Comparison of ENCODE assay signal across 8 cellular contexts in the genomic region with DNA sequence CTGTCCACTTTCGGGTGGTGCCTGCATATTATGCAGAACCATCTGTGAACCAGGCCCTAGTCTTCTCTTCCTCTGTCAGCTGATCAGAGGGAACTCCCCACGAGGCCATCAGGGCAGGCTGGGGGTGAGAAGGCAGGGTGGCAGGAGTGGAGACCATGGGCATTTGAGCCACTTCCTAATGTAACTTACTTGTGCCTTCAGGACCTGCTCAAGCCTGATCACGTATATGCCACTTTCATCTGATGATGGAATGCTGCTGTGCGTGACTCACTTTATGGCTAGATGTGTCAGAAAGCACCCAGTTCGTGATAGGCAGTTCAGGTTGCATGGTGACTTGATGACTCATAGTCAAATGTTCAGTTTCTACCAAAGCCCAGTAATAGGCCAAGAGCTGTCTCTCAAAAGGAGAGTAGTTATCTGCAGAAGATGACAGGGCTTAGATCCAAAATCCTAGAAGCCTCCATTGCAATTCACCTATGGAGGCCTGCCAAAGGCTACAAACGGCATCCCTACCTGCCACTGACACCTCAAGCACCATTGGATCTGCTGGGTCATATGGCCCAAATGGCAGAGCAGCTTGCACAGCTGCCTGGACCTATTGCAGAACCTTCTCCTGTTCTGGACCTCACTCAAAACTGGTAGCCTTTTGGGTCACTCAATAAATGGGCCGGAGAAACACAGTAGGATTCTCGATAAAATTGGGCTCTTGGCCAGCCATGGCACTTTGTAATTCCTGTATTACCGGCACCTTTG.
A peak's percentile ranks its signal among the peaks of the same experiment; 100 is the strongest.
DNase-seq lines count a peak whose midpoint lies in the region; ATAC-seq and TF ChIP-seq lines count a peak whose summit lies in the region.
"Not testable (repeated sequence)": the region's sequence is repeated elsewhere in the genome, so short reads cannot be mapped to it uniquely, and the experiment has no call there.

No MANE protein-coding gene starts in this region.

- H3K27ac Mint-ChIP-seq in activated CD4-positive, alpha-beta memory T cell treated with anti-CD3 and anti-CD28 coated beads for 36 hours, result peak overlapping the region; percentile 76
- H3K27ac Mint-ChIP-seq in activated naive CD8-positive, alpha-beta T cell treated with anti-CD3 and anti-CD28 coated beads, Interleukin-2, amount 50 U/mL, for 24 hours, result peak overlapping the region; percentile 68
- H3K27ac Mint-ChIP-seq in stimulated activated effector memory CD8-positive, alpha-beta T cell treated with anti-CD3 and anti-CD28 coated beads, Interleukin-12 subunit alpha, Interleukin-12 subunit beta, amount 100 ng/mL, for 72 hours, result peak overlapping the region; percentile 60

- H3K27me3 Mint-ChIP-seq in activated CD4-positive, alpha-beta memory T cell treated with anti-CD3 and anti-CD28 coated beads for 36 hours, result peaks cover 12% of the 10 kb centered on the region
- peaks cover 16% of the 10 kb centered on the region for H3K27me3 Mint-ChIP-seq in activated naive CD8-positive, alpha-beta T cell treated with anti-CD3 and anti-CD28 coated beads, Interleukin-2, amount 50 U/mL, for 24 hours

- H3K4me1 ChIP-seq in Panc1 (ENCODE audit: control insufficient read depth, insufficient read depth, low read length); prostate gland (replicated peaks): not testable (repeated sequence)

- not testable (repeated sequence) for ATAC-seq in Panc1; activated naive CD8-positive, alpha-beta T cell treated with anti-CD3 and anti-CD28 coated beads, Interleukin-2, amount 50 U/mL, for 24 hours; stimulated activated effector memory CD8-positive, alpha-beta T cell treated with anti-CD3 and anti-CD28 coated beads, Interleukin-12 subunit alpha, Interleukin-12 subunit beta, amount 100 ng/mL, for 72 hours

- H3K9me3 ChIP-seq in Panc1 (ENCODE audit: control insufficient read depth, insufficient read depth, low read depth, low read length); prostate gland: not testable (repeated sequence)

- H3K4me3 ChIP-seq in Panc1 (ENCODE audit: low read depth in 2 of 2, low read length in 2 of 2); fibroblast of mammary gland (ENCODE audit: control insufficient read depth, low read depth, low read length); prostate gland: not testable (repeated sequence)

- H3K4me1 Mint-ChIP-seq in activated CD4-positive, alpha-beta memory T cell treated with anti-CD3 and anti-CD28 coated beads for 36 hours (ENCODE audit: low read depth), result peaks cover 60% of the 10 kb centered on the region
- peaks cover 46% of the 10 kb centered on the region for H3K4me1 Mint-ChIP-seq in activated naive CD8-positive, alpha-beta T cell treated with anti-CD3 and anti-CD28 coated beads, Interleukin-2, amount 50 U/mL, for 24 hours
- H3K4me1 Mint-ChIP-seq in stimulated activated effector memory CD8-positive, alpha-beta T cell treated with anti-CD3 and anti-CD28 coated beads, Interleukin-12 subunit alpha, Interleukin-12 subunit beta, amount 100 ng/mL, for 72 hours, result peaks cover 57% of the 10 kb centered on the region

- not testable (repeated sequence) for TF ChIP-seq CTCF in Panc1 (IDR thresholded peaks at IDR 0.05); fibroblast of mammary gland (conservative IDR thresholded peaks at IDR 0.05; ENCODE audit: control insufficient read depth, insufficient read depth, low read depth, low read length); prostate gland (IDR thresholded peaks at IDR 0.05)

- BruUV-seq in Panc1 (replicated peaks; lab: Mats Ljungman, UMichigan), result not testable (repeated sequence)

- 45% methylated on average over 9 of the region's 9 CpGs for WGBS in prostate gland

- intact Hi-C loops in Panc1 (cut with micrococcal nuclease; ENCODE audit: unreplicated experiment); prostate gland (cut with DNase I): not testable (repeated sequence)
- intact Hi-C loops in activated CD4-positive, alpha-beta memory T cell treated with anti-CD3 and anti-CD28 coated beads for 36 hours (cut with micrococcal nuclease), result loop anchor here (1.0 to 10.0 kb wide), 5 partner anchors 17 to 539 kb away; no protein-coding TSS in a partner anchor

- H3K9me3 Mint-ChIP-seq in activated CD4-positive, alpha-beta memory T cell treated with anti-CD3 and anti-CD28 coated beads for 36 hours; activated naive CD8-positive, alpha-beta T cell treated with anti-CD3 and anti-CD28 coated beads, Interleukin-2, amount 50 U/mL, for 24 hours; stimulated activated effector memory CD8-positive, alpha-beta T cell treated with anti-CD3 and anti-CD28 coated beads, Interleukin-12 subunit alpha, Interleukin-12 subunit beta, amount 100 ng/mL, for 72 hours: not testable (repeated sequence)

- in situ Hi-C loops in Caki2 (cut with HindIII; ENCODE audit: low pct_unique_long_range_greater_than_20kb, low sequenced_read_pairs); Panc1 (cut with HindIII; ENCODE audit: low pct_unique_long_range_greater_than_20kb, low sequenced_read_pairs): not testable (repeated sequence)

- POLR2A ChIA-PET in Panc1 (lab: Charles Lee), result not testable (repeated sequence)
- POLR2A ChIA-PET in activated CD4-positive, alpha-beta memory T cell treated with anti-CD3 and anti-CD28 coated beads for 36 hours (lab: Charles Lee), result interaction anchor here (0.8 to 1.7 kb wide), 2 partner anchors 16 to 463 kb away, joined by 3 to 6 read pairs; no protein-coding TSS in a partner anchor

- not testable (repeated sequence) for H3K4me3 Mint-ChIP-seq in activated CD4-positive, alpha-beta memory T cell treated with anti-CD3 and anti-CD28 coated beads for 36 hours; activated naive CD8-positive, alpha-beta T cell treated with anti-CD3 and anti-CD28 coated beads, Interleukin-2, amount 50 U/mL, for 24 hours
- H3K4me3 Mint-ChIP-seq in stimulated activated effector memory CD8-positive, alpha-beta T cell treated with anti-CD3 and anti-CD28 coated beads, Interleukin-12 subunit alpha, Interleukin-12 subunit beta, amount 100 ng/mL, for 72 hours, result peak overlapping the region; percentile 52

- H3K36me3 ChIP-seq in Panc1 (ENCODE audit: control insufficient read depth, insufficient read depth, low read length); prostate gland: not testable (repeated sequence)

- not testable (repeated sequence) for TF ChIP-seq POLR2A in prostate gland (IDR thresholded peaks at IDR 0.05)

- H3K27ac ChIP-seq in Panc1 (ENCODE audit: low read length); prostate gland: not testable (repeated sequence)

- H3K36me3 Mint-ChIP-seq in activated CD4-positive, alpha-beta memory T cell treated with anti-CD3 and anti-CD28 coated beads for 36 hours; activated naive CD8-positive, alpha-beta T cell treated with anti-CD3 and anti-CD28 coated beads, Interleukin-2, amount 50 U/mL, for 24 hours (ENCODE audit: low read depth); stimulated activated effector memory CD8-positive, alpha-beta T cell treated with anti-CD3 and anti-CD28 coated beads, Interleukin-12 subunit alpha, Interleukin-12 subunit beta, amount 100 ng/mL, for 72 hours: not testable (repeated sequence)

- DNase-seq in Caki2 (ENCODE audit: low read depth), result peak; percentile 84
- peak; percentile 59 for DNase-seq in HT-29 (ENCODE audit: low spot score)
- DNase-seq in Panc1 (ENCODE audit: low read depth, low spot score), result peak; percentile 41
- DNase-seq in activated CD4-positive, alpha-beta memory T cell treated with anti-CD3 and anti-CD28 coated beads for 36 hours, result peak; percentile 83
- DNase-seq in activated naive CD8-positive, alpha-beta T cell treated with anti-CD3 and anti-CD28 coated beads, Interleukin-2, amount 50 U/mL, for 24 hours, result peak; percentile 37
- DNase-seq in fibroblast of mammary gland (ENCODE audit: low read depth), result peak; percentile 97
- peak; percentile 71 for DNase-seq in prostate gland (ENCODE audit: low spot score)
- peak; percentile 24 to 77 for DNase-seq in stimulated activated effector memory CD8-positive, alpha-beta T cell treated with anti-CD3 and anti-CD28 coated beads, Interleukin-12 subunit alpha, Interleukin-12 subunit beta, amount 100 ng/mL, for 72 hours (ENCODE audit: low spot score in 2 of 2)

- not testable (repeated sequence) for H3K27me3 ChIP-seq in Panc1 (ENCODE audit: control insufficient read depth, insufficient read depth, low read length); prostate gland (replicated peaks; ENCODE audit: insufficient read depth)

- CTCF ChIA-PET in Panc1 (lab: Charles Lee); activated CD4-positive, alpha-beta memory T cell treated with anti-CD3 and anti-CD28 coated beads for 36 hours (lab: Charles Lee): not testable (repeated sequence)

Comparison
In these comparisons a context has a peak if more than half of its experiments do, and no peak if none do; other contexts are left out.
1. DNase-seq: peak in every context shown above with its lines; median percentile 97 in fibroblast of mammary gland; 84 in Caki2; 83 in activated CD4-positive, alpha-beta memory T cell treated with anti-CD3 and anti-CD28 coated beads for 36 hours; 71 in prostate gland; 59 in HT-29; 50 in stimulated activated effector memory CD8-positive, alpha-beta T cell treated with anti-CD3 and anti-CD28 coated beads, Interleukin-12 subunit alpha, Interleukin-12 subunit beta, amount 100 ng/mL, for 72 hours; 41 in Panc1; 37 in activated naive CD8-positive, alpha-beta T cell treated with anti-CD3 and anti-CD28 coated beads, Interleukin-2, amount 50 U/mL, for 24 hours.